Comparison of ENCODE assay signal across 8 cellular contexts in genomic region chr19:45902651-45903625, GRCh38. TPM values are rescaled to one million over a fixed set of nuclear protein-coding genes. Genes with fewer than 3 reads are reported as not detected.
A peak's percentile ranks its signal among the peaks of the same experiment; 100 is the strongest.
DNase-seq lines count a peak whose midpoint lies in the region; ATAC-seq and TF ChIP-seq lines count a peak whose summit lies in the region.

No MANE protein-coding gene starts in this region.

- H3K4me1 Mint-ChIP-seq in T-helper 17 cell = peaks cover 15% of the 10 kb centered on the region

- H3K4me3 ChIP-seq in right atrium auricular region (peak overlapping the region; percentile 59 to 79), uterus (peak overlapping the region; percentile 54 to 77)

- DNase-seq in NCI-H1694 treated with DMSO at 0.1 percent for 48 hours (lab: John Stamatoyannopoulos, UW) = peak; percentile 96
- DNase-seq in T-helper 17 cell = peak; percentile 99 to 100 (median 100)
- peak; percentile 75 to 99 (median 96) for DNase-seq in anterior cingulate cortex (lab: John Stamatoyannopoulos, UW)
- peak; percentile 96 for DNase-seq in right atrium auricular region (ENCODE audit: low spot score)
- peak; percentile 79 for DNase-seq in pulmonary artery endothelial cell (ENCODE audit: low read depth, low spot score)
- DNase-seq in uterus = peak; percentile 97 to 100

- peak overlapping the region; percentile 95 for H3K4me3 Mint-ChIP-seq in T-helper 17 cell

- peaks cover 0 to 24% of the 10 kb centered on the region in 2 donors for H3K4me1 ChIP-seq in right atrium auricular region
- peaks cover 0 to 12% of the 10 kb centered on the region in 2 donors for H3K4me1 ChIP-seq in uterus

- ATAC-seq in GM18499 (IDR thresholded peaks at IDR 0.05; ENCODE audit: insufficient read depth, unreplicated experiment) (peak; percentile 77), HG02938 (IDR thresholded peaks at IDR 0.05; ENCODE audit: unreplicated experiment) (peak; percentile 85), T-helper 17 cell (peak; percentile 86)

- intact Hi-C loops in uterus (cut with DNase I; ENCODE audit: low total_unique reads) = no loop called here

- no peaks in the 10 kb centered on the region for H3K27me3 Mint-ChIP-seq in T-helper 17 cell

- H3K27me3 ChIP-seq in right atrium auricular region = no peaks in the 10 kb centered on the region
- H3K27me3 ChIP-seq in uterus = no peaks in the 10 kb centered on the region

- H3K27ac Mint-ChIP-seq in T-helper 17 cell = peak overlapping the region; percentile 77

- H3K36me3 Mint-ChIP-seq in T-helper 17 cell (ENCODE audit: low read depth) = peaks cover 2% of the 10 kb centered on the region

- peak; percentile 9 to 80 for TF ChIP-seq POLR2A in uterus (IDR thresholded peaks at IDR 0.05)

- TF ChIP-seq CTCF in right atrium auricular region (IDR thresholded peaks at IDR 0.05) (no peak), uterus (IDR thresholded peaks at IDR 0.05) (peak in 2 of 4 experiments; percentile 18 to 39)

- H3K36me3 ChIP-seq in right atrium auricular region (peaks cover 15% of the 10 kb centered on the region), uterus (no peaks in the 10 kb centered on the region)

- H3K9me3 ChIP-seq in T-helper 17 cell (ENCODE audit: control insufficient read depth, low read length, poor library complexity, severe bottlenecking) (no peaks in the 10 kb centered on the region), right atrium auricular region (no peaks in the 10 kb centered on the region), uterus (no peaks in the 10 kb centered on the region)

- peak overlapping the region; percentile 80 to 85 for H3K27ac ChIP-seq in right atrium auricular region
- H3K27ac ChIP-seq in uterus = peak overlapping the region; percentile 83 to 85

RNA-seq across cellular contexts. Expression of gene MYPOP, which starts 0.5 kb away (rescaled TPM):
- total RNA-seq in T-helper 17 cell = 1 to 10 TPM; 7.1 to 7.5 TPM
- total RNA-seq in right atrium auricular region = 1 to 10 TPM; 6.0 to 7.2 TPM
- 0.79 and 1.4 TPM in 2 replicates for total RNA-seq in pulmonary artery endothelial cell
- 10 to 100 TPM in 1 of 4 donors, 1 to 10 TPM in 2, under 1 TPM in 1; 0.62 to 13.2 (median 2.8) TPM for total RNA-seq in uterus

RNA-seq across cellular contexts. Expression of gene NANOS2, which starts 11.6 kb away (rescaled TPM):
- total RNA-seq in T-helper 17 cell = not detected
- not detected for total RNA-seq in right atrium auricular region
- not detected in 2 replicates for total RNA-seq in pulmonary artery endothelial cell
- not detected for total RNA-seq in uterus

RNA-seq across cellular contexts. Expression of gene IRF2BP1, which starts 17.0 kb away (rescaled TPM):
- 10 to 100 TPM; 16.0 to 18.7 TPM for total RNA-seq in T-helper 17 cell
- 10 to 100 TPM; 24.2 to 30.5 TPM for total RNA-seq in right atrium auricular region
- 23.1 and 24.3 TPM in 2 replicates for total RNA-seq in pulmonary artery endothelial cell
- 10 to 100 TPM in 3 of 4 donors, 1 to 10 TPM in 1; 8.2 to 38.4 (median 23.3) TPM for total RNA-seq in uterus

RNA-seq across cellular contexts. Expression of gene FOXA3, which starts 38.8 kb away (rescaled TPM):
- total RNA-seq in T-helper 17 cell (not detected), right atrium auricular region (not detected), pulmonary artery endothelial cell (not detected in 2 replicates), uterus (not detected)

RNA-seq across cellular contexts. Expression of gene SYMPK, which starts 40.0 kb away (rescaled TPM):
- total RNA-seq in T-helper 17 cell = 10 to 100 TPM; 75.5 to 81.6 TPM
- total RNA-seq in right atrium auricular region = 10 to 100 TPM; 16.4 to 20.6 TPM
- 34.1 and 43.3 TPM in 2 replicates for total RNA-seq in pulmonary artery endothelial cell
- 10 to 100 TPM; 32.0 to 72.6 (median 46.4) TPM for total RNA-seq in uterus

Comparison
In these comparisons a context has a peak if more than half of its experiments do, and no peak if none do; other contexts are left out.
1. Peak in every context shown above with its lines: DNase-seq, ATAC-seq, H3K4me3 ChIP-seq and H3K27ac ChIP-seq.